Comparison of ENCODE assay signal across 17 cellular contexts in genomic region chr1:33997127-33998047, GRCh38.
DNase-seq lines count a peak whose midpoint lies in the region; ATAC-seq and TF ChIP-seq lines count a peak whose summit lies in the region.
"Had no signal": no experiment of that assay in that cellular context is flagged by ENCODE, and none has a peak within 500 bp of the region (broad histone marks: within the 10 kb centered on the region; RNA-seq: fewer than 3 reads in every experiment).

No MANE protein-coding gene starts in this region.

- H3K27ac Mint-ChIP-seq in nephron: peak overlapping the region; percentile 15 to 71 (median 62)
- H3K27ac Mint-ChIP-seq: CD4-positive, alpha-beta T cell had no signal

- no peaks in the 10 kb centered on the region for H3K9me3 Mint-ChIP-seq in nephron
- H3K9me3 Mint-ChIP-seq: CD4-positive, alpha-beta T cell had no signal

- H3K36me3 Mint-ChIP-seq in nephron (ENCODE audit: low read depth): no peaks in the 10 kb centered on the region

- no peak overlapping the region for H3K4me3 ChIP-seq in coronary artery

- H3K4me1 Mint-ChIP-seq in nephron: peaks cover 11% of the 10 kb centered on the region

- TF ChIP-seq CTCF in coronary artery (IDR thresholded peaks at IDR 0.05) (no peak), nephron (IDR thresholded peaks at IDR 0.05; ENCODE audit: unreplicated experiment in 3 of 3) (no peak)

- no peak for ATAC-seq in HG03378 (IDR thresholded peaks at IDR 0.05; ENCODE audit: unreplicated experiment)
- ATAC-seq: SK-N-SH treated with all-trans-retinoic acid at 6 μM for 48 hours had no signal

- no peak overlapping the region for H3K27ac ChIP-seq in coronary artery

- H3K4me3 Mint-ChIP-seq in nephron: no peak overlapping the region
- H3K4me3 Mint-ChIP-seq: CD4-positive, alpha-beta T cell had no signal

- DNase-seq in GM03348 (ENCODE audit: low spot score) (peak; percentile 60), NCI-H526 treated with DMSO at 0.1 percent for 48 hours (lab: John Stamatoyannopoulos, UW) (peak; percentile 67), coronary artery (ENCODE audit: low spot score) (peak; percentile 24), Kasumi-1 (lab: John Stamatoyannopoulos, UW) (no peak), HT-29 (ENCODE audit: low spot score) (no peak)
- DNase-seq: ACHN; BE2C; CD4-positive, alpha-beta T cell; DMS53; KBM-7; NCI-H1048; NCI-H146; NCI-H2081; SHP77 had no signal

- peaks cover 4% of the 10 kb centered on the region for H3K27me3 Mint-ChIP-seq in nephron (ENCODE audit: low read depth)

Comparison
In these comparisons a context has a peak if more than half of its experiments do, and no peak if none do; other contexts are left out.
1. DNase-seq: peak in GM03348 (single experiment), NCI-H526 treated with DMSO at 0.1 percent for 48 hours (single experiment) and coronary artery (single experiment); none in Kasumi-1 (0 of 2) and HT-29 (single experiment).